ENCODE assay signal across 33 cellular contexts in the genomic region with DNA sequence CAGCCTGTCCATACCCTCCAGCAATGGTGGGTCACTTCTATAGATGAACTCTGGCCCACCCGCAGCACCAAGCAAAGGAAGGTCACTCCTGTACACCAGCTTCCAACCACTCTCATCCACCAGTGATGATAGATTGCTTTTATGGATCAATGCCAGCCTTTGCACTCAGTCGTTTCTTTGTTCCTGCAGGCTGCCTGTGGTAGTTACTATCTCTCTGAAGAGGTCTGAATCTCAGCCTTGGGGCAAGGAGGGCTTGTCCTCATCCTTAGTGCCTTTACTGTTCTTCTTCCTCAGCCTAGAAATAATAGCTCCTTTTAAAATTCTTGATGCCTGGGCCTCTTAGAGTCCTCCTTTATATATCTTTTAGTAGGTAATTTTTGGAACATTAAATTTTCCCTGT.
"Had no signal": no experiment of that assay in that cellular context is flagged by ENCODE, and none has a peak within 500 bp of the region (broad histone marks: within the 10 kb centered on the region; RNA-seq: fewer than 3 reads in every experiment).

No MANE protein-coding gene starts in this region.

- H3K36me3 ChIP-seq: adrenal gland, esophagus muscularis mucosa, gastroesophageal sphincter, heart right ventricle had no signal

- H3K27ac Mint-ChIP-seq: activated CD4-positive, alpha-beta memory T cell treated with anti-CD3 and anti-CD28 coated beads for 36 hours; activated CD8-positive, alpha-beta memory T cell treated with anti-CD3 and anti-CD28 coated beads, Interleukin-2, amount 10 ng/mL, durations not matched to agents 7 days and 5 days; activated CD8-positive, alpha-beta T cell treated with anti-CD3 and anti-CD28 coated beads, Interleukin-2, amount 10 ng/mL, durations not matched to agents 7 days and 5 days; activated naive CD4-positive, alpha-beta T cell treated with anti-CD3 and anti-CD28 coated beads for 36 hours; activated naive CD4-positive, alpha-beta T cell treated with anti-CD3 and anti-CD28 coated beads, Interleukin-2, amount 50 U/mL, for 24 hours; activated naive CD8-positive, alpha-beta T cell treated with anti-CD3 and anti-CD28 coated beads for 36 hours; activated naive CD8-positive, alpha-beta T cell treated with anti-CD3 and anti-CD28 coated beads, Interleukin-2, amount 50 U/mL, for 24 hours; activated T-helper 1 cell treated with anti-CD3 and anti-CD28 coated beads, Interleukin-12 subunit alpha, Interleukin-12 subunit beta, Interleukin-2, Interleukin-4 antibody, amounts not matched to agents 30 ng/mL and 10 ng/mL and 1 ng/mL, durations not matched to agents 14 hours and 24 hours and 36 hours; activated T-helper 2 cell treated with anti-CD3 and anti-CD28 coated beads, Interferon-gamma antibody, Interleukin-2, Interleukin-4, amounts not matched to agents 10 μg/mL and 5 μg/mL and 100 μg/mL, durations not matched to agents 14 hours and 24 hours and 36 hours; effector memory CD8-positive, alpha-beta T cell; WTC11 had no signal

- H3K4me3 ChIP-seq: adrenal gland, body of pancreas, esophagus muscularis mucosa, gastroesophageal sphincter, heart right ventricle had no signal

- H3K9me3 Mint-ChIP-seq: activated CD4-positive, alpha-beta memory T cell treated with anti-CD3 and anti-CD28 coated beads for 36 hours; activated naive CD4-positive, alpha-beta T cell treated with anti-CD3 and anti-CD28 coated beads for 36 hours; activated naive CD4-positive, alpha-beta T cell treated with anti-CD3 and anti-CD28 coated beads, Interleukin-2, amount 50 U/mL, for 24 hours; activated naive CD8-positive, alpha-beta T cell treated with anti-CD3 and anti-CD28 coated beads for 36 hours; activated naive CD8-positive, alpha-beta T cell treated with anti-CD3 and anti-CD28 coated beads, Interleukin-2, amount 50 U/mL, for 24 hours; activated T-helper 1 cell treated with anti-CD3 and anti-CD28 coated beads, Interleukin-12 subunit alpha, Interleukin-12 subunit beta, Interleukin-2, Interleukin-4 antibody, amounts not matched to agents 30 ng/mL and 10 ng/mL and 1 ng/mL, durations not matched to agents 14 hours and 24 hours and 36 hours; activated T-helper 2 cell treated with anti-CD3 and anti-CD28 coated beads, Interferon-gamma antibody, Interleukin-2, Interleukin-4, amounts not matched to agents 10 μg/mL and 5 μg/mL and 100 μg/mL, durations not matched to agents 14 hours and 24 hours and 36 hours; effector memory CD8-positive, alpha-beta T cell had no signal

- H3K4me1 ChIP-seq: adrenal gland, body of pancreas, esophagus muscularis mucosa, foreskin keratinocyte, gastroesophageal sphincter, heart right ventricle had no signal

- ATAC-seq: activated CD8-positive, alpha-beta memory T cell treated with anti-CD3 and anti-CD28 coated beads, Interleukin-2, amount 10 ng/mL, durations not matched to agents 7 days and 5 days; activated CD8-positive, alpha-beta T cell treated with anti-CD3 and anti-CD28 coated beads, Interleukin-2, amount 10 ng/mL, durations not matched to agents 7 days and 5 days; activated naive CD8-positive, alpha-beta T cell treated with anti-CD3 and anti-CD28 coated beads, Interleukin-2, amount 50 U/mL, for 24 hours; body of pancreas; effector memory CD8-positive, alpha-beta T cell; foreskin keratinocyte; gastroesophageal sphincter; heart right ventricle; WTC11 had no signal

- H3K27ac ChIP-seq: adrenal gland, body of pancreas, esophagus muscularis mucosa, foreskin keratinocyte, gastroesophageal sphincter, heart right ventricle, VCaP had no signal

- H3K36me3 Mint-ChIP-seq: activated CD4-positive, alpha-beta memory T cell treated with anti-CD3 and anti-CD28 coated beads for 36 hours; activated CD8-positive, alpha-beta memory T cell treated with anti-CD3 and anti-CD28 coated beads, Interleukin-2, amount 10 ng/mL, durations not matched to agents 7 days and 5 days; activated naive CD4-positive, alpha-beta T cell treated with anti-CD3 and anti-CD28 coated beads, Interleukin-2, amount 50 U/mL, for 24 hours; activated naive CD8-positive, alpha-beta T cell treated with anti-CD3 and anti-CD28 coated beads for 36 hours had no signal

- FAIRE-seq: colon had no signal

- H3K27me3 ChIP-seq: adrenal gland, body of pancreas, esophagus muscularis mucosa, foreskin keratinocyte, gastroesophageal sphincter, heart right ventricle had no signal

- H3K9me3 ChIP-seq: adrenal gland, body of pancreas, esophagus muscularis mucosa, gastroesophageal sphincter, heart right ventricle had no signal

- H3K4me3 Mint-ChIP-seq: activated CD4-positive, alpha-beta memory T cell treated with anti-CD3 and anti-CD28 coated beads for 36 hours; activated CD8-positive, alpha-beta memory T cell treated with anti-CD3 and anti-CD28 coated beads, Interleukin-2, amount 10 ng/mL, durations not matched to agents 7 days and 5 days; activated CD8-positive, alpha-beta T cell treated with anti-CD3 and anti-CD28 coated beads, Interleukin-2, amount 10 ng/mL, durations not matched to agents 7 days and 5 days; activated naive CD4-positive, alpha-beta T cell treated with anti-CD3 and anti-CD28 coated beads for 36 hours; activated naive CD4-positive, alpha-beta T cell treated with anti-CD3 and anti-CD28 coated beads, Interleukin-2, amount 50 U/mL, for 24 hours; activated naive CD8-positive, alpha-beta T cell treated with anti-CD3 and anti-CD28 coated beads for 36 hours; activated naive CD8-positive, alpha-beta T cell treated with anti-CD3 and anti-CD28 coated beads, Interleukin-2, amount 50 U/mL, for 24 hours; activated T-helper 1 cell treated with anti-CD3 and anti-CD28 coated beads, Interleukin-12 subunit alpha, Interleukin-12 subunit beta, Interleukin-2, Interleukin-4 antibody, amounts not matched to agents 30 ng/mL and 10 ng/mL and 1 ng/mL, durations not matched to agents 14 hours and 24 hours and 36 hours; effector memory CD8-positive, alpha-beta T cell; WTC11 had no signal

- H3K27me3 Mint-ChIP-seq: activated CD4-positive, alpha-beta memory T cell treated with anti-CD3 and anti-CD28 coated beads for 36 hours; activated CD8-positive, alpha-beta memory T cell treated with anti-CD3 and anti-CD28 coated beads, Interleukin-2, amount 10 ng/mL, durations not matched to agents 7 days and 5 days had no signal

- H3K4me1 Mint-ChIP-seq: activated CD8-positive, alpha-beta memory T cell treated with anti-CD3 and anti-CD28 coated beads, Interleukin-2, amount 10 ng/mL, durations not matched to agents 7 days and 5 days; activated naive CD4-positive, alpha-beta T cell treated with anti-CD3 and anti-CD28 coated beads, Interleukin-2, amount 50 U/mL, for 24 hours; activated naive CD8-positive, alpha-beta T cell treated with anti-CD3 and anti-CD28 coated beads for 36 hours; activated naive CD8-positive, alpha-beta T cell treated with anti-CD3 and anti-CD28 coated beads, Interleukin-2, amount 50 U/mL, for 24 hours had no signal

- DNase-seq: activated CD4-positive, alpha-beta memory T cell treated with anti-CD3 and anti-CD28 coated beads for 36 hours; activated CD4-positive, alpha-beta T cell treated with anti-CD3 and anti-CD28 coated beads for 1 hour; activated CD4-positive, alpha-beta T cell treated with anti-CD3 and anti-CD28 coated beads for 4 hours; activated CD8-positive, alpha-beta memory T cell treated with anti-CD3 and anti-CD28 coated beads, Interleukin-2, amount 10 ng/mL, durations not matched to agents 7 days and 5 days; activated CD8-positive, alpha-beta memory T cell treated with anti-CD3 and anti-CD28 coated beads, Interleukin-2, amount 50 U/mL, for 4 hours; activated CD8-positive, alpha-beta T cell treated with anti-CD3 and anti-CD28 coated beads, Interleukin-2, amount 10 ng/mL, durations not matched to agents 7 days and 5 days; activated effector memory CD4-positive, alpha-beta T cell treated with anti-CD3 and anti-CD28 coated beads, Interleukin-2, amount 50 U/mL, for 16 hours; activated naive CD4-positive, alpha-beta T cell treated with anti-CD3 and anti-CD28 coated beads for 36 hours; activated naive CD8-positive, alpha-beta T cell treated with anti-CD3 and anti-CD28 coated beads for 36 hours; activated naive CD8-positive, alpha-beta T cell treated with anti-CD3 and anti-CD28 coated beads, Interleukin-2, amount 50 U/mL, for 24 hours; activated T-cell treated with anti-CD3 and anti-CD28 coated beads, Interleukin-2, amount 50 U/mL, for 1 hour; activated T-cell treated with anti-CD3 and anti-CD28 coated beads, Interleukin-2, amount 50 U/mL, for 48 hours; adrenal gland; amygdala; aorta; body of pancreas; caudate nucleus; cortex of kidney; dermis blood vessel endothelial cell; effector CD4-positive, alpha-beta T cell; effector memory CD8-positive, alpha-beta T cell; erythroblast; foreskin keratinocyte; heart right ventricle; T-helper 2 cell had no signal
